In genomic region chr5:1077491-1078020, GRCh38 we compare ENCODE assay signal across 29 cellular contexts.
"Had no signal": no experiment of that assay in that cellular context is flagged by ENCODE, and none has a peak within 500 bp of the region (broad histone marks: within the 10 kb centered on the region; RNA-seq: fewer than 3 reads in every experiment).

No MANE protein-coding gene starts in this region.

- H3K27ac ChIP-seq: stomach, suprapubic skin, testis, thoracic aorta, thyroid gland, tibial artery, tibial nerve, transverse colon, upper lobe of left lung, upper lobe of right lung, uterus, vagina had no signal

- H3K27ac Mint-ChIP-seq: stimulated activated effector memory CD8-positive, alpha-beta T cell treated with anti-CD3 and anti-CD28 coated beads, Interleukin-12 subunit alpha, Interleukin-12 subunit beta, amount 100 ng/mL, for 72 hours; stimulated activated memory B cell treated with anti-CD40 and anti-IgM and Interleukin-4, amounts not matched to agents 10 μg/mL and 1 μg/mL and 100 μg/mL, for 72 hours; stimulated activated naive B cell treated with anti-CD40 and anti-IgM and Interleukin-4, amounts not matched to agents 10 μg/mL and 1 μg/mL and 100 μg/mL, for 72 hours; stimulated activated naive CD8-positive, alpha-beta T cell treated with anti-CD3 and anti-CD28 coated beads, Interleukin-15, Interleukin-2, amounts not matched to agents 100 ng/mL and 50 ng/mL, for 24 hours; type B pancreatic cell had no signal

- H3K27me3 Mint-ChIP-seq: stimulated activated memory B cell treated with anti-CD40 and anti-IgM and Interleukin-4, amounts not matched to agents 10 μg/mL and 1 μg/mL and 100 μg/mL, for 72 hours; stimulated activated naive B cell treated with anti-CD40 and anti-IgM and Interleukin-4, amounts not matched to agents 10 μg/mL and 1 μg/mL and 100 μg/mL, for 72 hours; stimulated activated naive CD8-positive, alpha-beta T cell treated with anti-CD3 and anti-CD28 coated beads, Interleukin-15, amount 100 ng/mL, for 72 hours; stimulated activated naive CD8-positive, alpha-beta T cell treated with anti-CD3 and anti-CD28 coated beads, Interleukin-15, Interleukin-2, amounts not matched to agents 100 ng/mL and 50 ng/mL, for 24 hours; type B pancreatic cell had no signal

- ATAC-seq: stimulated activated effector memory CD8-positive, alpha-beta T cell treated with anti-CD3 and anti-CD28 coated beads, Interleukin-12 subunit alpha, Interleukin-12 subunit beta, amount 100 ng/mL, for 72 hours; stimulated activated memory B cell treated with anti-CD40 and anti-IgM and Interleukin-4, amounts not matched to agents 10 μg/mL and 1 μg/mL and 100 μg/mL, for 72 hours; stimulated activated naive B cell treated with anti-CD40 and anti-IgM and Interleukin-4, amounts not matched to agents 10 μg/mL and 1 μg/mL and 100 μg/mL, for 72 hours; stimulated activated naive CD8-positive, alpha-beta T cell treated with anti-CD3 and anti-CD28 coated beads, Interleukin-15, amount 100 ng/mL, for 72 hours; stimulated activated naive CD8-positive, alpha-beta T cell treated with anti-CD3 and anti-CD28 coated beads, Interleukin-15, Interleukin-2, amounts not matched to agents 100 U/mL and 50 U/mL, for 24 hours; upper lobe of right lung had no signal

- H3K4me3 ChIP-seq: stomach, suprapubic skin, testis, thoracic aorta, thyroid gland, tibial artery, tibial nerve, transverse colon, upper lobe of left lung, upper lobe of right lung, uterus, vagina had no signal

- DNase-seq: stimulated activated CD4-positive, alpha-beta T cell treated with anti-CD3 and anti-CD28 coated beads, Interleukin-2, amount 100 ng/mL, for 48 hours; stimulated activated CD4-positive, alpha-beta T cell treated with anti-CD3 and anti-CD28 coated beads, Interleukin-4, amount 100 ng/mL, for 1 hour; stimulated activated CD4-positive, alpha-beta T cell treated with anti-CD3 and anti-CD28 coated beads, Interleukin-4, amount 100 ng/mL, for 24 hours; stimulated activated CD4-positive, alpha-beta T cell treated with anti-CD3 and anti-CD28 coated beads, Interleukin-4, amount 100 ng/mL, for 4 hours; stimulated activated CD8-positive, alpha-beta memory T cell treated with anti-CD3 and anti-CD28 coated beads, Interleukin-4, amount 100 ng/mL, for 48 hours; stimulated activated naive B cell treated with anti-CD40 and anti-IgM and Interleukin-4, amounts not matched to agents 10 μg/mL and 1 μg/mL and 100 μg/mL, for 72 hours; stimulated activated naive CD4-positive, alpha-beta T cell; stimulated activated naive CD4-positive, alpha-beta T cell treated with Interleukin-2 at 50 U/mL for 16 hours; stimulated activated naive CD8-positive, alpha-beta T cell treated with anti-CD3 and anti-CD28 coated beads, Interleukin-15, amount 100 ng/mL, for 72 hours; stimulated activated naive CD8-positive, alpha-beta T cell treated with anti-CD3 and anti-CD28 coated beads, Interleukin-15, Interleukin-2, amounts not matched to agents 100 U/mL and 50 U/mL, for 24 hours; stomach; substantia nigra; testis; thyroid gland; tibial artery; transverse colon; trophoblast cell; upper lobe of right lung; uterus had no signal

- H3K4me3 Mint-ChIP-seq: stimulated activated effector memory CD8-positive, alpha-beta T cell treated with anti-CD3 and anti-CD28 coated beads, Interleukin-12 subunit alpha, Interleukin-12 subunit beta, amount 100 ng/mL, for 72 hours; stimulated activated memory B cell treated with anti-CD40 and anti-IgM and Interleukin-4, amounts not matched to agents 10 μg/mL and 1 μg/mL and 100 μg/mL, for 72 hours; stimulated activated naive B cell treated with anti-CD40 and anti-IgM and Interleukin-4, amounts not matched to agents 10 μg/mL and 1 μg/mL and 100 μg/mL, for 72 hours; stimulated activated naive CD8-positive, alpha-beta T cell treated with anti-CD3 and anti-CD28 coated beads, Interleukin-15, amount 100 ng/mL, for 72 hours; stimulated activated naive CD8-positive, alpha-beta T cell treated with anti-CD3 and anti-CD28 coated beads, Interleukin-15, Interleukin-2, amounts not matched to agents 100 ng/mL and 50 ng/mL, for 24 hours; type B pancreatic cell had no signal

- H3K9me3 Mint-ChIP-seq: stimulated activated effector memory CD8-positive, alpha-beta T cell treated with anti-CD3 and anti-CD28 coated beads, Interleukin-12 subunit alpha, Interleukin-12 subunit beta, amount 100 ng/mL, for 72 hours; stimulated activated memory B cell treated with anti-CD40 and anti-IgM and Interleukin-4, amounts not matched to agents 10 μg/mL and 1 μg/mL and 100 μg/mL, for 72 hours; stimulated activated naive B cell treated with anti-CD40 and anti-IgM and Interleukin-4, amounts not matched to agents 10 μg/mL and 1 μg/mL and 100 μg/mL, for 72 hours; stimulated activated naive CD8-positive, alpha-beta T cell treated with anti-CD3 and anti-CD28 coated beads, Interleukin-15, amount 100 ng/mL, for 72 hours; stimulated activated naive CD8-positive, alpha-beta T cell treated with anti-CD3 and anti-CD28 coated beads, Interleukin-15, Interleukin-2, amounts not matched to agents 100 ng/mL and 50 ng/mL, for 24 hours; type B pancreatic cell had no signal

- H3K36me3 Mint-ChIP-seq: stimulated activated effector memory CD8-positive, alpha-beta T cell treated with anti-CD3 and anti-CD28 coated beads, Interleukin-12 subunit alpha, Interleukin-12 subunit beta, amount 100 ng/mL, for 72 hours; type B pancreatic cell had no signal

- H3K9me3 ChIP-seq: stomach, suprapubic skin, testis, thoracic aorta, thyroid gland, tibial artery, tibial nerve, transverse colon, upper lobe of left lung, upper lobe of right lung, uterus, vagina had no signal

- H3K4me1 ChIP-seq: stomach, suprapubic skin, testis, thyroid gland, tibial artery, tibial nerve, transverse colon, upper lobe of left lung, upper lobe of right lung, uterus, vagina had no signal

- H3K4me1 Mint-ChIP-seq: stimulated activated effector memory CD8-positive, alpha-beta T cell treated with anti-CD3 and anti-CD28 coated beads, Interleukin-12 subunit alpha, Interleukin-12 subunit beta, amount 100 ng/mL, for 72 hours; stimulated activated memory B cell treated with anti-CD40 and anti-IgM and Interleukin-4, amounts not matched to agents 10 μg/mL and 1 μg/mL and 100 μg/mL, for 72 hours; stimulated activated naive CD8-positive, alpha-beta T cell treated with anti-CD3 and anti-CD28 coated beads, Interleukin-15, amount 100 ng/mL, for 72 hours had no signal

- H3K27me3 ChIP-seq: stomach, suprapubic skin, testis, thyroid gland, tibial artery, tibial nerve, transverse colon, upper lobe of left lung, upper lobe of right lung, uterus, vagina had no signal

- FAIRE-seq: urothelium cell line had no signal

- H3K36me3 ChIP-seq: thoracic aorta, uterus had no signal
